In the genomic region with DNA sequence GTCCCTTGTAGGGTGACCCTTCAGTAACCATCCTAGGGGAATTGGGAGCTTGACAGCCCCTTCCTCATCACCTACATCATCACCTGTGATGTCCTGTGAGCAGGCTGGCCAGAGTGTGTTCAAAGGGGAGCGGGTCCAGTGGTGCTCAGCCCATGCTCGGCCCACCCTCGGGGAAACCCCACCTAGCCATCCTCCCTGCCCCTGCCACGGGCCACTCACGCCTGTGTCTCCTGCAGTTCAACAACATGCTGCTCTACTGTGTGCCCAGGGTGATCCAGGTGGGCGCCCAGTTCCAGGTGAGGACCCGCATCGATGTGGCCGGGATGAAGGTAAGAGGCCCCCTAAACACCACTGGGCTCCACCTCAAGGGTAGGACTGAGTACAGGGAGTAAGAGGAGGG, we compare ENCODE assay signal across 19 cellular contexts. TPM values are rescaled to one million over a fixed set of nuclear protein-coding genes. Genes with fewer than 3 reads are reported as not detected.
"Had no signal": no experiment of that assay in that cellular context is flagged by ENCODE, and none has a peak within 500 bp of the region (broad histone marks: within the 10 kb centered on the region; RNA-seq: fewer than 3 reads in every experiment).

No MANE protein-coding gene starts in this region.

- H3K27me3 ChIP-seq: hepatocyte, right atrium auricular region, sigmoid colon, tibial artery, upper lobe of left lung, vagina had no signal

- H2AFZ ChIP-seq: hepatocyte had no signal

- H3K4me3 Mint-ChIP-seq: memory B cell; naive thymus-derived CD4-positive, alpha-beta T cell; stimulated activated naive CD8-positive, alpha-beta T cell treated with anti-CD3 and anti-CD28 coated beads, Interleukin-15, Interleukin-2, amounts not matched to agents 100 ng/mL and 50 ng/mL, for 24 hours had no signal

- H3K27ac ChIP-seq: hepatocyte, left ventricle myocardium inferior, lower lobe of right lung, right atrium auricular region, sigmoid colon, skin epidermis, tibial artery, upper lobe of left lung, vagina had no signal

- H3K4me2 ChIP-seq: hepatocyte had no signal

- H3K27me3 Mint-ChIP-seq: memory B cell; naive thymus-derived CD4-positive, alpha-beta T cell; stimulated activated naive CD8-positive, alpha-beta T cell treated with anti-CD3 and anti-CD28 coated beads, Interleukin-15, Interleukin-2, amounts not matched to agents 100 ng/mL and 50 ng/mL, for 24 hours had no signal

- H3K79me2 ChIP-seq: hepatocyte had no signal

- DNase-seq: dermis blood vessel endothelial cell; foreskin melanocyte; head of caudate nucleus; kidney; left cardiac atrium; left ventricle myocardium inferior; lower lobe of right lung; naive thymus-derived CD4-positive, alpha-beta T cell; sigmoid colon; tibial artery had no signal

- FAIRE-seq: kidney had no signal

- H3K36me3 ChIP-seq: left ventricle myocardium inferior, right atrium auricular region, sigmoid colon, tibial artery, upper lobe of left lung, vagina had no signal

- H3K36me3 Mint-ChIP-seq: naive thymus-derived CD4-positive, alpha-beta T cell had no signal

- H3K4me3 ChIP-seq: hepatocyte, left ventricle myocardium inferior, lower lobe of right lung, right atrium auricular region, sigmoid colon, skin epidermis, tibial artery, upper lobe of left lung, vagina had no signal

- H3K9me3 ChIP-seq: left ventricle myocardium inferior, lower lobe of right lung, right atrium auricular region, sigmoid colon, tibial artery, upper lobe of left lung, vagina had no signal

- H3K27ac Mint-ChIP-seq: memory B cell; stimulated activated naive CD8-positive, alpha-beta T cell treated with anti-CD3 and anti-CD28 coated beads, Interleukin-15, Interleukin-2, amounts not matched to agents 100 ng/mL and 50 ng/mL, for 24 hours had no signal

- H3K9me3 Mint-ChIP-seq: memory B cell; naive thymus-derived CD4-positive, alpha-beta T cell; stimulated activated naive CD8-positive, alpha-beta T cell treated with anti-CD3 and anti-CD28 coated beads, Interleukin-15, Interleukin-2, amounts not matched to agents 100 ng/mL and 50 ng/mL, for 24 hours had no signal

- ATAC-seq: left cardiac atrium; lower lobe of right lung; naive thymus-derived CD4-positive, alpha-beta T cell had no signal

RNA-seq across cellular contexts. Expression of a gene that starts 10.1 kb away (rescaled TPM):
- total RNA-seq: dermis blood vessel endothelial cell, osteocyte had no signal
- polyA plus RNA-seq: neural cell had no signal
